23 cellular contexts compared by ENCODE assay signal in genomic region chr3:137191133-137191923, GRCh38.
A peak's percentile ranks its signal among the peaks of the same experiment; 100 is the strongest.
DNase-seq lines count a peak whose midpoint lies in the region; ATAC-seq and TF ChIP-seq lines count a peak whose summit lies in the region.
"Had no signal": no experiment of that assay in that cellular context is flagged by ENCODE, and none has a peak within 500 bp of the region (broad histone marks: within the 10 kb centered on the region; RNA-seq: fewer than 3 reads in every experiment).

No MANE protein-coding gene starts in this region.

- intact Hi-C loops in body of pancreas (cut with DNase I) (no loop called here), left cardiac atrium (cut with DNase I) (no loop called here), gastrocnemius medialis (cut with DNase I; ENCODE audit: low total_unique reads) (loop anchor here (2.0 kb wide), 1 partner anchor 23 kb away; no protein-coding TSS in a partner anchor)

- peaks cover 0 to 6% (median 6%) of the 10 kb centered on the region in 3 donors for H3K27me3 Mint-ChIP-seq in immature natural killer cell (ENCODE audit: low read depth in 3 of 3)

- DNase-seq in GM03348 (ENCODE audit: low spot score) = peak; percentile 10
- peak in 3 of 4 donors; percentile 13 to 23 (median 13) for DNase-seq in body of pancreas
- DNase-seq in left cardiac atrium = peak; percentile 38
- DNase-seq in gastrocnemius medialis = peak; percentile 7 to 22
- DNase-seq in GM13976 (ENCODE audit: low spot score) = no peak
- DNase-seq in immature natural killer cell = no peak
- DNase-seq in cerebellar nuclear complex (lab: John Stamatoyannopoulos, UW) = no peak
- DNase-seq: BE2C; CD8-positive, alpha-beta memory T cell; DMS 273 treated with DMSO at 0.1 percent for 48 hours; DMS79; EL; GDM1; NCI-H1092; NCI-H1417 treated with DMSO at 0.1 percent for 48 hours; NCI-H1694 treated with DMSO at 0.1 percent for 48 hours; NCI-H2081; NCI-H226; NCI-H510A; NCI-H69; RPMI8226; SHP77 treated with DMSO at 0.1 percent for 48 hours had no signal

- H3K4me3 Mint-ChIP-seq in immature natural killer cell = no peak overlapping the region
- H3K4me3 Mint-ChIP-seq: CD14-positive monocyte; CD8-positive, alpha-beta memory T cell had no signal

- H3K36me3 ChIP-seq in body of pancreas (replicated peaks in 1 of 2; ENCODE audit: insufficient read depth in 1 of 2, low read depth in 2 of 2) (no peaks in the 10 kb centered on the region), gastrocnemius medialis (no peaks in the 10 kb centered on the region)
- H3K36me3 ChIP-seq: BE2C had no signal

- WGBS in body of pancreas, 2 donors = 66 to 71% methylated on average over 6 of the region's 6 CpGs

- H3K4me1 Mint-ChIP-seq in immature natural killer cell = no peaks in the 10 kb centered on the region
- H3K4me1 Mint-ChIP-seq: CD14-positive monocyte; CD8-positive, alpha-beta memory T cell had no signal

- H3K4me1 ChIP-seq in body of pancreas = no peaks in the 10 kb centered on the region
- H3K4me1 ChIP-seq in gastrocnemius medialis = no peaks in the 10 kb centered on the region
- H3K4me1 ChIP-seq: BE2C had no signal

- H3K4me3 ChIP-seq in body of pancreas (no peak overlapping the region), gastrocnemius medialis (no peak overlapping the region)

- in situ Hi-C loops in gastrocnemius medialis (cut with MboI; ENCODE audit: low sequenced_read_pairs in 4 of 4) = no loop called here
- in situ Hi-C loops in GM13976 (cut with MboI; ENCODE audit: low sequenced_read_pairs, unreplicated experiment) = no loop called here

- TF ChIP-seq CTCF in body of pancreas (IDR thresholded peaks at IDR 0.05) (no peak), gastrocnemius medialis (IDR thresholded peaks at IDR 0.05 in 4 of 5, conservative IDR thresholded peaks at IDR 0.05 in 1 of 5) (no peak), GM13976 (IDR thresholded peaks at IDR 0.05; ENCODE audit: borderline replicate concordance, control extremely low read depth, extremely low read depth, insufficient read depth, missing control alignments) (no peak)

- H3K27ac ChIP-seq in body of pancreas (no peak overlapping the region), gastrocnemius medialis (no peak overlapping the region)

- H3K9me3 Mint-ChIP-seq in immature natural killer cell = peaks cover 0 to 3% (median 0%) of the 10 kb centered on the region in 6 donors

- no peaks in the 10 kb centered on the region for H3K36me3 Mint-ChIP-seq in immature natural killer cell
- H3K36me3 Mint-ChIP-seq: CD14-positive monocyte; CD8-positive, alpha-beta memory T cell had no signal

- H3K9me3 ChIP-seq in body of pancreas (no peaks in the 10 kb centered on the region), gastrocnemius medialis (no peaks in the 10 kb centered on the region)
- H3K9me3 ChIP-seq: BE2C had no signal

- H3K27ac Mint-ChIP-seq in immature natural killer cell = no peak overlapping the region
- H3K27ac Mint-ChIP-seq: CD14-positive monocyte; CD8-positive, alpha-beta memory T cell had no signal

- TF ChIP-seq POLR2A in body of pancreas (IDR thresholded peaks at IDR 0.05) (no peak), gastrocnemius medialis (IDR thresholded peaks at IDR 0.05) (no peak)

- H3K27me3 ChIP-seq in body of pancreas = no peaks in the 10 kb centered on the region
- no peaks in the 10 kb centered on the region for H3K27me3 ChIP-seq in gastrocnemius medialis
- H3K27me3 ChIP-seq: BE2C had no signal

- ATAC-seq in body of pancreas = no peak
- peak in 1 of 2 donors; percentile 50 for ATAC-seq in left cardiac atrium
- ATAC-seq in gastrocnemius medialis = peak in 1 of 2 donors; percentile 39

Comparison
In these comparisons a context has a peak if more than half of its experiments do, and no peak if none do; other contexts are left out.
1. DNase-seq: peak in GM03348 (single experiment), body of pancreas (3 of 4), left cardiac atrium (single experiment) and gastrocnemius medialis (2 of 2); none in GM13976 (single experiment), immature natural killer cell (0 of 3) and cerebellar nuclear complex (0 of 2).